ENCODE assay signal across 11 cellular contexts in the genomic region with DNA sequence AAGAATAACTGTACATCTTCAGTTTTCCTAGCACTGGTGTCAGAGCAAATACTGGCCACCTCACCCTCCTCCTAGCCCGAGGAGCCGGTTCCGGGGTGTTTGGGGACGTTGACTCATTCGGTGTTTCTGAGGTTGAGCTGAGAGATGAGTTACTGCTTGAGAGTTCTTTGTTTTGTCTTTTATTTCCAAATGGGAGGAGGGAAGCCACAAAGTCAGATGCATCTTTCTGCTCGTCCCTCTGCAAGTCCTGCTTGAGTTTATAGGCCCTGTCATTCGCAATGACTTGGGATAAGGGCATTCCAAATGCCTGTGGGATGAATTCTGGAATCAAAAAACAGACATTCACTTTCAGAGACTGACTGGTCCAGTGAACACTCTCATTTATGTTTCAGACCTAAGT.
DNase-seq lines count a peak whose midpoint lies in the region.
"Had no signal": no experiment of that assay in that cellular context is flagged by ENCODE, and none has a peak within 500 bp of the region (broad histone marks: within the 10 kb centered on the region; RNA-seq: fewer than 3 reads in every experiment).

No MANE protein-coding gene starts in this region.

- DNase-seq in GM04504 (ENCODE audit: low read depth) = peak; percentile 46
- peak; percentile 28 for DNase-seq in HS-5 (ENCODE audit: low read depth)
- peak; percentile 3 for DNase-seq in amniotic stem cell (lab: John Stamatoyannopoulos, UW)
- DNase-seq in kidney tubule cell (ENCODE audit: low spot score) = peak; percentile 55
- DNase-seq in SW 1271 (lab: John Stamatoyannopoulos, UW) = no peak
- no peak for DNase-seq in NCI-H748 (lab: John Stamatoyannopoulos, UW; ENCODE audit: unreplicated experiment)
- DNase-seq in cerebellar nuclear complex (lab: John Stamatoyannopoulos, UW) = no peak
- no peak for DNase-seq in DMS79 treated with DMSO at 0.1 percent for 48 hours (lab: John Stamatoyannopoulos, UW)
- DNase-seq: NCI-H2227 treated with DMSO at 0.1 percent for 48 hours, sigmoid colon, stomach had no signal

Comparison
In these comparisons a context has a peak if more than half of its experiments do, and no peak if none do; other contexts are left out.
1. DNase-seq: peak in GM04504 (single experiment), HS-5 (single experiment), amniotic stem cell (single experiment) and kidney tubule cell (single experiment); none in SW 1271 (0 of 2), NCI-H748 (single experiment), cerebellar nuclear complex (0 of 2) and DMS79 treated with DMSO at 0.1 percent for 48 hours (single experiment).